24 cellular contexts compared by ENCODE assay signal in genomic region chr22:35754761-35755160, GRCh38. TPM values are rescaled to one million over a fixed set of nuclear protein-coding genes. Genes with fewer than 3 reads are reported as not detected.
"Had no signal": no experiment of that assay in that cellular context is flagged by ENCODE, and none has a peak within 500 bp of the region (broad histone marks: within the 10 kb centered on the region; RNA-seq: fewer than 3 reads in every experiment).

No MANE protein-coding gene starts in this region.

- DNase-seq: activated CD4-positive, alpha-beta T cell treated with anti-CD3 and anti-CD28 coated beads for 48 hours; activated CD4-positive, alpha-beta T cell treated with anti-CD3 and anti-CD28 coated beads, Interleukin-2, amount 50 U/mL, for 48 hours; activated CD8-positive, alpha-beta memory T cell treated with anti-CD3 and anti-CD28 coated beads for 24 hours; activated gamma-delta T cell treated with Interleukin-2 at 50 U/mL for 16 hours; activated naive CD4-positive, alpha-beta T cell treated with anti-CD3 and anti-CD28 coated beads, Interleukin-2, amount 10 ng/mL, durations not matched to agents 7 days and 5 days; activated naive CD8-positive, alpha-beta T cell treated with anti-CD3 and anti-CD28 coated beads for 36 hours; activated T-cell treated with anti-CD3 and anti-CD28 coated beads, Interleukin-2, amount 50 U/mL, for 4 hours; brain microvascular endothelial cell; caudate nucleus; NCI-H1092 treated with DMSO at 0.1 percent for 48 hours; NCI-H1417 treated with DMSO at 0.1 percent for 48 hours; NCI-H1694; NCI-H2029; NCI-H2107; NCI-H2171 treated with DMSO at 0.1 percent for 48 hours; NCI-H345; NCI-H510A; NCI-H526 treated with DMSO at 0.1 percent for 48 hours; NCI-H82; T-cell; T-helper 2 cell had no signal

- H3K4me3 ChIP-seq: SK-N-MC had no signal

- H3K27me3 Mint-ChIP-seq: activated naive CD4-positive, alpha-beta T cell treated with anti-CD3 and anti-CD28 coated beads, Interleukin-2, amount 10 ng/mL, durations not matched to agents 7 days and 5 days; activated naive CD8-positive, alpha-beta T cell treated with anti-CD3 and anti-CD28 coated beads for 36 hours had no signal

- H3K4me3 Mint-ChIP-seq: activated naive CD4-positive, alpha-beta T cell treated with anti-CD3 and anti-CD28 coated beads, Interleukin-2, amount 10 ng/mL, durations not matched to agents 7 days and 5 days; activated naive CD8-positive, alpha-beta T cell treated with anti-CD3 and anti-CD28 coated beads for 36 hours; activated T-cell treated with anti-CD3 and anti-CD28 coated beads, Interleukin-2, amount 50 U/mL, for 4 hours; T-cell had no signal

- H3K36me3 Mint-ChIP-seq: activated naive CD4-positive, alpha-beta T cell treated with anti-CD3 and anti-CD28 coated beads, Interleukin-2, amount 10 ng/mL, durations not matched to agents 7 days and 5 days; activated naive CD8-positive, alpha-beta T cell treated with anti-CD3 and anti-CD28 coated beads for 36 hours; T-cell had no signal

- H3K27ac Mint-ChIP-seq: activated naive CD4-positive, alpha-beta T cell treated with anti-CD3 and anti-CD28 coated beads, Interleukin-2, amount 10 ng/mL, durations not matched to agents 7 days and 5 days; activated naive CD8-positive, alpha-beta T cell treated with anti-CD3 and anti-CD28 coated beads for 36 hours; T-cell had no signal

- H3K27me3 ChIP-seq: brain microvascular endothelial cell had no signal

- H3K9me3 Mint-ChIP-seq: activated naive CD4-positive, alpha-beta T cell treated with anti-CD3 and anti-CD28 coated beads, Interleukin-2, amount 10 ng/mL, durations not matched to agents 7 days and 5 days; activated naive CD8-positive, alpha-beta T cell treated with anti-CD3 and anti-CD28 coated beads for 36 hours; activated T-cell treated with anti-CD3 and anti-CD28 coated beads, Interleukin-2, amount 50 U/mL, for 4 hours; T-cell had no signal

- H3K27ac ChIP-seq: brain microvascular endothelial cell, SK-N-MC, VCaP had no signal

RNA-seq across cellular contexts. Expression of gene APOL5, which starts 37.1 kb away (rescaled TPM):
- total RNA-seq: activated naive CD8-positive, alpha-beta T cell treated with anti-CD3 and anti-CD28 coated beads for 36 hours; activated T-cell treated with anti-CD3 and anti-CD28 coated beads, Interleukin-2, amount 50 U/mL, for 4 hours; cerebellum; T-cell had no signal
